2 cellular contexts compared by ENCODE assay signal in the genomic region with DNA sequence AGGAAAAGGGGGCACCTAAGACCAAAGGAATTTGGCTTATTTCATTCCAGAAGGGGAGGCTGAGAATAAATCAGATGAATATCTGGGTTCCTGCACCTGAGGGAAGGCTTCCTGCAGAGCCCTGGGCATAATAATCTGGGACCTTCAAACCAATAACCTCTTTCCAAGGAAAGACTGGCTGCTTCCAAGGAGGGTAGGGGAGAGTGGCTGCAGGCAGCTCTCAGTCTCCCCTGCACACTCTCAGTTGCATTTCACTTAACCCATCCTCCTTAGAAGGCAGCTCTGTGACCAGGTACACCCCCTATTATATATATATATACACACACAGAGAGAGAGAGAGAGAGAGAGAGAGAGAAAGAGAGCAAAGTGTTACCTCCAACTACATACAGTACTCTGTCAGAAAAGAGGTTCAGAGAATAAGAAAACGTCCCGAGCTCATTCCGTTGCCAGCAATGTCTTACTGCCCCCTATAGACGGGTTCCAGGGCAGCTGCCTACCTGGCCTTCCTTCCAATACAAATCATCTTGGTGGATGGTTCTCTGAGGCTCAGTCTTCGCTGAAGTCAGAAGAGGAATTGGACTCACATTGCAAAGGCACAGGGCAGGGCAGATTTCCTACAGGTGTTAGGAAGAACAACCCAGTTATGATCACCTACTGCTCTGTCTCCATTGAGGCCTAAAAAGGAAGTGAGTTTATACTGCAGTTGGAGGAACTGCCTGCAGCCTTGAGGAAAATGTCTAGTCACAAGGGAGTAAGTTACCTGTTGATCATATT.
TF ChIP-seq lines count a peak whose summit lies in the region.

No MANE protein-coding gene starts in this region.

TF ChIP-seq in K562, 482 proteins besides CTCF, POLR2A, EP300 and RAD21 (continued from another document and continues in another):
- TF ChIP-seq, protein P1, sequence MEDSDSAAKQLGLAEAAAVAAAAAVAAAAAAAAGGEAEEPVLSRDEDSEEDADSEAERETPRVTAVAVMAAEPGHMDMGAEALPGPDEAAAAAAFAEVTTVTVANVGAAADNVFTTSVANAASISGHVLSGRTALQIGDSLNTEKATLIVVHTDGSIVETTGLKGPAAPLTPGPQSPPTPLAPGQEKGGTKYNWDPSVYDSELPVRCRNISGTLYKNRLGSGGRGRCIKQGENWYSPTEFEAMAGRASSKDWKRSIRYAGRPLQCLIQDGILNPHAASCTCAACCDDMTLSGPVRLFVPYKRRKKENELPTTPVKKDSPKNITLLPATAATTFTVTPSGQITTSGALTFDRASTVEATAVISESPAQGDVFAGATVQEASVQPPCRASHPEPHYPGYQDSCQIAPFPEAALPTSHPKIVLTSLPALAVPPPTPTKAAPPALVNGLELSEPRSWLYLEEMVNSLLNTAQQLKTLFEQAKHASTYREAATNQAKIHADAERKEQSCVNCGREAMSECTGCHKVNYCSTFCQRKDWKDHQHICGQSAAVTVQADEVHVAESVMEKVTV (CRISPR knock-in tag; IDR thresholded peaks at IDR 0.05) = peak; percentile 33; the same call in 1 of the 2 replicates
- TF ChIP-seq, protein P2, sequence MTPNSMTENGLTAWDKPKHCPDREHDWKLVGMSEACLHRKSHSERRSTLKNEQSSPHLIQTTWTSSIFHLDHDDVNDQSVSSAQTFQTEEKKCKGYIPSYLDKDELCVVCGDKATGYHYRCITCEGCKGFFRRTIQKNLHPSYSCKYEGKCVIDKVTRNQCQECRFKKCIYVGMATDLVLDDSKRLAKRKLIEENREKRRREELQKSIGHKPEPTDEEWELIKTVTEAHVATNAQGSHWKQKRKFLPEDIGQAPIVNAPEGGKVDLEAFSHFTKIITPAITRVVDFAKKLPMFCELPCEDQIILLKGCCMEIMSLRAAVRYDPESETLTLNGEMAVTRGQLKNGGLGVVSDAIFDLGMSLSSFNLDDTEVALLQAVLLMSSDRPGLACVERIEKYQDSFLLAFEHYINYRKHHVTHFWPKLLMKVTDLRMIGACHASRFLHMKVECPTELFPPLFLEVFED (CRISPR knock-in tag; conservative IDR thresholded peaks at IDR 0.05) = no peak
- TF ChIP-seq CTBP1 (IDR thresholded peaks at IDR 0.05; ENCODE audit: borderline replicate concordance) = peak; percentile 49; the same call in 1 of the 2 replicates
- TF ChIP-seq, protein P3, sequence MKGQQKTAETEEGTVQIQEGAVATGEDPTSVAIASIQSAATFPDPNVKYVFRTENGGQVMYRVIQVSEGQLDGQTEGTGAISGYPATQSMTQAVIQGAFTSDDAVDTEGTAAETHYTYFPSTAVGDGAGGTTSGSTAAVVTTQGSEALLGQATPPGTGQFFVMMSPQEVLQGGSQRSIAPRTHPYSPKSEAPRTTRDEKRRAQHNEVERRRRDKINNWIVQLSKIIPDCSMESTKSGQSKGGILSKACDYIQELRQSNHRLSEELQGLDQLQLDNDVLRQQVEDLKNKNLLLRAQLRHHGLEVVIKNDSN (CRISPR knock-in tag; IDR thresholded peaks at IDR 0.05) = no peak
- no peak for TF ChIP-seq ZNF121 (CRISPR knock-in tag; conservative IDR thresholded peaks at IDR 0.05)
- peak; percentile 41; the same call in 1 of the 2 replicates for TF ChIP-seq KLF16 (IDR thresholded peaks at IDR 0.05)
- TF ChIP-seq ZNF436 (CRISPR knock-in tag; IDR thresholded peaks at IDR 0.05) = no peak
- TF ChIP-seq ETV1 (tag; conservative IDR thresholded peaks at IDR 0.05; ENCODE audit: low read depth) = no peak
- TF ChIP-seq NR1H2 (CRISPR knock-in tag; IDR thresholded peaks at IDR 0.05) = no peak
- no peak for TF ChIP-seq PHTF2 (CRISPR knock-in tag; IDR thresholded peaks at IDR 0.05)
- TF ChIP-seq HMG20A (CRISPR knock-in tag; conservative IDR thresholded peaks at IDR 0.05) = no peak
- TF ChIP-seq NFE2 (IDR thresholded peaks at IDR 0.05; ENCODE audit: low read depth) = peak; percentile 10; the same call in 1 of the 2 replicates
- TF ChIP-seq, protein P4, sequence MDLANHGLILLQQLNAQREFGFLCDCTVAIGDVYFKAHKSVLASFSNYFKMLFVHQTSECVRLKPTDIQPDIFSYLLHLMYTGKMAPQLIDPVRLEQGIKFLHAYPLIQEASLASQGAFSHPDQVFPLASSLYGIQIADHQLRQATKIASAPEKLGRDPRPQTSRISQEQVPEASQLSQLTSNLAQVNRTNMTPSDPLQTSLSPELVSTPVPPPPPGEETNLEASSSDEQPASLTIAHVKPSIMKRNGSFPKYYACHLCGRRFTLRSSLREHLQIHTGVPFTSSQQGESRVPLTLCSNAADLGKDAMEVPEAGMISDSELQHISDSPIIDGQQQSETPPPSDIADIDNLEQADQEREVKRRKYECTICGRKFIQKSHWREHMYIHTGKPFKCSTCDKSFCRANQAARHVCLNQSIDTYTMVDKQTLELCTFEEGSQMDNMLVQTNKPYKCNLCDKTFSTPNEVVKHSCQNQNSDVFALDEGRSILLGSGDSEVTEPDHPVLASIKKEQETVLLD (IDR thresholded peaks at IDR 0.05) = no peak
- TF ChIP-seq ZNF561 (CRISPR knock-in tag; conservative IDR thresholded peaks at IDR 0.05) = no peak
- no peak for TF ChIP-seq ZNF311 (CRISPR knock-in tag; IDR thresholded peaks at IDR 0.05)
- no peak for TF ChIP-seq EWSR1 (IDR thresholded peaks at IDR 0.05; ENCODE audit: borderline replicate concordance, low read depth, partially characterized antibody)
- TF ChIP-seq ELF4 (CRISPR knock-in tag; IDR thresholded peaks at IDR 0.05) = no peak
- no peak for TF ChIP-seq NCOA6 (IDR thresholded peaks at IDR 0.05)
- TF ChIP-seq, protein P5, sequence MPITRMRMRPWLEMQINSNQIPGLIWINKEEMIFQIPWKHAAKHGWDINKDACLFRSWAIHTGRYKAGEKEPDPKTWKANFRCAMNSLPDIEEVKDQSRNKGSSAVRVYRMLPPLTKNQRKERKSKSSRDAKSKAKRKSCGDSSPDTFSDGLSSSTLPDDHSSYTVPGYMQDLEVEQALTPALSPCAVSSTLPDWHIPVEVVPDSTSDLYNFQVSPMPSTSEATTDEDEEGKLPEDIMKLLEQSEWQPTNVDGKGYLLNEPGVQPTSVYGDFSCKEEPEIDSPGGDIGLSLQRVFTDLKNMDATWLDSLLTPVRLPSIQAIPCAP (CRISPR knock-in tag; IDR thresholded peaks at IDR 0.05; ENCODE audit: borderline replicate concordance) = no peak
- peak; percentile 17; the same call in 1 of the 2 replicates for TF ChIP-seq C11orf30 (IDR thresholded peaks at IDR 0.05; ENCODE audit: low read depth)
- TF ChIP-seq ZNF76 (CRISPR knock-in tag; IDR thresholded peaks at IDR 0.05; ENCODE audit: borderline replicate concordance) = no peak
- 0 out of 2 replicates have a peak, but pooled peaks have one; percentile 42 for TF ChIP-seq XRCC5 (IDR thresholded peaks at IDR 0.05; ENCODE audit: low read depth, low read length)
- TF ChIP-seq, protein P6, sequence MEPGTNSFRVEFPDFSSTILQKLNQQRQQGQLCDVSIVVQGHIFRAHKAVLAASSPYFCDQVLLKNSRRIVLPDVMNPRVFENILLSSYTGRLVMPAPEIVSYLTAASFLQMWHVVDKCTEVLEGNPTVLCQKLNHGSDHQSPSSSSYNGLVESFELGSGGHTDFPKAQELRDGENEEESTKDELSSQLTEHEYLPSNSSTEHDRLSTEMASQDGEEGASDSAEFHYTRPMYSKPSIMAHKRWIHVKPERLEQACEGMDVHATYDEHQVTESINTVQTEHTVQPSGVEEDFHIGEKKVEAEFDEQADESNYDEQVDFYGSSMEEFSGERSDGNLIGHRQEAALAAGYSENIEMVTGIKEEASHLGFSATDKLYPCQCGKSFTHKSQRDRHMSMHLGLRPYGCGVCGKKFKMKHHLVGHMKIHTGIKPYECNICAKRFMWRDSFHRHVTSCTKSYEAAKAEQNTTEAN (CRISPR knock-in tag; IDR thresholded peaks at IDR 0.05) = no peak
- no peak for TF ChIP-seq DDX20 (tag; IDR thresholded peaks at IDR 0.05; ENCODE audit: low read depth)
- TF ChIP-seq ETV6 (IDR thresholded peaks at IDR 0.05; ENCODE audit: borderline replicate concordance in 1 of 2, low read depth in 2 of 2, low read length in 1 of 2) = no peak
- TF ChIP-seq ETV6 (CRISPR knock-in tag; IDR thresholded peaks at IDR 0.05; ENCODE audit: borderline replicate concordance) = no peak

TF ChIP-seq in HepG2, 621 proteins besides CTCF, POLR2A, EP300 and RAD21 (continued from another document and continues in another):
- TF ChIP-seq FIP1L1 (IDR thresholded peaks at IDR 0.05; ENCODE audit: borderline replicate concordance, insufficient read depth, low read depth, low read length) (no peak), ZNF776 (CRISPR knock-in tag; IDR thresholded peaks at IDR 0.05) (no peak), NPAS2 (CRISPR knock-in tag; IDR thresholded peaks at IDR 0.05; ENCODE audit: borderline replicate concordance) (no peak), ZFP37 (CRISPR knock-in tag; IDR thresholded peaks at IDR 0.05; ENCODE audit: borderline replicate concordance) (no peak), ZNF563 (CRISPR knock-in tag; IDR thresholded peaks at IDR 0.05) (no peak), ZNF672 (CRISPR knock-in tag; IDR thresholded peaks at IDR 0.05) (no peak), ZNF3 (CRISPR knock-in tag; IDR thresholded peaks at IDR 0.05) (no peak), ZNF343 (CRISPR knock-in tag; IDR thresholded peaks at IDR 0.05) (no peak), ZNF296 (CRISPR knock-in tag; conservative IDR thresholded peaks at IDR 0.05) (no peak), RBAK (CRISPR knock-in tag; IDR thresholded peaks at IDR 0.05) (no peak), SALL2 (CRISPR knock-in tag; IDR thresholded peaks at IDR 0.05) (no peak), FOSL2 (CRISPR knock-in tag; IDR thresholded peaks at IDR 0.05) (no peak), AGO1 (IDR thresholded peaks at IDR 0.05; ENCODE audit: low read depth, low read length, poor library complexity, severe bottlenecking) (no peak), NFATC3 (CRISPR knock-in tag; IDR thresholded peaks at IDR 0.05) (no peak), ZNF510 (CRISPR knock-in tag; IDR thresholded peaks at IDR 0.05; ENCODE audit: low read depth) (no peak), RARA (CRISPR knock-in tag; IDR thresholded peaks at IDR 0.05) (no peak), JUN (CRISPR knock-in tag; IDR thresholded peaks at IDR 0.05) (no peak), SMC3 (IDR thresholded peaks at IDR 0.05; ENCODE audit: low read length) (peak; percentile 79), NRL (CRISPR knock-in tag; IDR thresholded peaks at IDR 0.05; ENCODE audit: borderline replicate concordance) (no peak), GFI1 (CRISPR knock-in tag; IDR thresholded peaks at IDR 0.05; ENCODE audit: borderline replicate concordance) (no peak), SUZ12 (IDR thresholded peaks at IDR 0.05; ENCODE audit: low read depth, low read length) (no peak), ZSCAN21 (CRISPR knock-in tag; IDR thresholded peaks at IDR 0.05; ENCODE audit: borderline replicate concordance) (no peak), NBN (conservative IDR thresholded peaks at IDR 0.05) (no peak), ZSCAN9 (CRISPR knock-in tag; IDR thresholded peaks at IDR 0.05; ENCODE audit: borderline replicate concordance) (no peak)
- TF ChIP-seq, protein P7, sequence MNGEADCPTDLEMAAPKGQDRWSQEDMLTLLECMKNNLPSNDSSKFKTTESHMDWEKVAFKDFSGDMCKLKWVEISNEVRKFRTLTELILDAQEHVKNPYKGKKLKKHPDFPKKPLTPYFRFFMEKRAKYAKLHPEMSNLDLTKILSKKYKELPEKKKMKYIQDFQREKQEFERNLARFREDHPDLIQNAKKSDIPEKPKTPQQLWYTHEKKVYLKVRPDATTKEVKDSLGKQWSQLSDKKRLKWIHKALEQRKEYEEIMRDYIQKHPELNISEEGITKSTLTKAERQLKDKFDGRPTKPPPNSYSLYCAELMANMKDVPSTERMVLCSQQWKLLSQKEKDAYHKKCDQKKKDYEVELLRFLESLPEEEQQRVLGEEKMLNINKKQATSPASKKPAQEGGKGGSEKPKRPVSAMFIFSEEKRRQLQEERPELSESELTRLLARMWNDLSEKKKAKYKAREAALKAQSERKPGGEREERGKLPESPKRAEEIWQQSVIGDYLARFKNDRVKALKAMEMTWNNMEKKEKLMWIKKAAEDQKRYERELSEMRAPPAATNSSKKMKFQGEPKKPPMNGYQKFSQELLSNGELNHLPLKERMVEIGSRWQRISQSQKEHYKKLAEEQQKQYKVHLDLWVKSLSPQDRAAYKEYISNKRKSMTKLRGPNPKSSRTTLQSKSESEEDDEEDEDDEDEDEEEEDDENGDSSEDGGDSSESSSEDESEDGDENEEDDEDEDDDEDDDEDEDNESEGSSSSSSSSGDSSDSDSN (CRISPR knock-in tag; IDR thresholded peaks at IDR 0.05) = no peak
- TF ChIP-seq, protein P8, sequence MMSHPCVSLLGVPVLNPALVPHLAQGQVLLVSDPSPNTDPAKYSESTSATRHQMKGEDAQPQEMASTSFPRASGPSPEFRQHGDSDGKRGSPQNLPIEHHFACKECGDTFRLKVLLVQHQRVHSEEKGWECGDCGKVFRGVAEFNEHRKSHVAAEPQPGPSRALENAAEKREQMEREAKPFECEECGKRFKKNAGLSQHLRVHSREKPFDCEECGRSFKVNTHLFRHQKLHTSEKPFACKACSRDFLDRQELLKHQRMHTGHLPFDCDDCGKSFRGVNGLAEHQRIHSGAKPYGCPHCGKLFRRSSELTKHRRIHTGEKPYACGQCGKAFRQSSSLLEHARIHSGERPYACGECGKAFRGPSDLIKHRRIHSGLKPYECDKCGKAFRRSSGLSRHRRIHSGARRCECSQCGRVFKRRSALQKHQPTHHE (CRISPR knock-in tag; IDR thresholded peaks at IDR 0.05; ENCODE audit: borderline replicate concordance) = no peak
- TF ChIP-seq, protein P9, sequence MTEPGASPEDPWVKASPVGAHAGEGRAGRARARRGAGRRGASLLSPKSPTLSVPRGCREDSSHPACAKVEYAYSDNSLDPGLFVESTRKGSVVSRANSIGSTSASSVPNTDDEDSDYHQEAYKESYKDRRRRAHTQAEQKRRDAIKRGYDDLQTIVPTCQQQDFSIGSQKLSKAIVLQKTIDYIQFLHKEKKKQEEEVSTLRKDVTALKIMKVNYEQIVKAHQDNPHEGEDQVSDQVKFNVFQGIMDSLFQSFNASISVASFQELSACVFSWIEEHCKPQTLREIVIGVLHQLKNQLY (CRISPR knock-in tag; IDR thresholded peaks at IDR 0.05) = no peak
- TF ChIP-seq, protein P10, sequence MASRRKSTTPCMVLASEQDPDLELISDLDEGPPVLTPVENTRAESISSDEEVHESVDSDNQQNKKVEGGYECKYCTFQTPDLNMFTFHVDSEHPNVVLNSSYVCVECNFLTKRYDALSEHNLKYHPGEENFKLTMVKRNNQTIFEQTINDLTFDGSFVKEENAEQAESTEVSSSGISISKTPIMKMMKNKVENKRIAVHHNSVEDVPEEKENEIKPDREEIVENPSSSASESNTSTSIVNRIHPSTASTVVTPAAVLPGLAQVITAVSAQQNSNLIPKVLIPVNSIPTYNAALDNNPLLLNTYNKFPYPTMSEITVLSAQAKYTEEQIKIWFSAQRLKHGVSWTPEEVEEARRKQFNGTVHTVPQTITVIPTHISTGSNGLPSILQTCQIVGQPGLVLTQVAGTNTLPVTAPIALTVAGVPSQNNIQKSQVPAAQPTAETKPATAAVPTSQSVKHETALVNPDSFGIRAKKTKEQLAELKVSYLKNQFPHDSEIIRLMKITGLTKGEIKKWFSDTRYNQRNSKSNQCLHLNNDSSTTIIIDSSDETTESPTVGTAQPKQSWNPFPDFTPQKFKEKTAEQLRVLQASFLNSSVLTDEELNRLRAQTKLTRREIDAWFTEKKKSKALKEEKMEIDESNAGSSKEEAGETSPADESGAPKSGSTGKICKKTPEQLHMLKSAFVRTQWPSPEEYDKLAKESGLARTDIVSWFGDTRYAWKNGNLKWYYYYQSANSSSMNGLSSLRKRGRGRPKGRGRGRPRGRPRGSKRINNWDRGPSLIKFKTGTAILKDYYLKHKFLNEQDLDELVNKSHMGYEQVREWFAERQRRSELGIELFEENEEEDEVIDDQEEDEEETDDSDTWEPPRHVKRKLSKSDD (CRISPR knock-in tag; IDR thresholded peaks at IDR 0.05; ENCODE audit: low read depth) = no peak
- TF ChIP-seq, protein P11, sequence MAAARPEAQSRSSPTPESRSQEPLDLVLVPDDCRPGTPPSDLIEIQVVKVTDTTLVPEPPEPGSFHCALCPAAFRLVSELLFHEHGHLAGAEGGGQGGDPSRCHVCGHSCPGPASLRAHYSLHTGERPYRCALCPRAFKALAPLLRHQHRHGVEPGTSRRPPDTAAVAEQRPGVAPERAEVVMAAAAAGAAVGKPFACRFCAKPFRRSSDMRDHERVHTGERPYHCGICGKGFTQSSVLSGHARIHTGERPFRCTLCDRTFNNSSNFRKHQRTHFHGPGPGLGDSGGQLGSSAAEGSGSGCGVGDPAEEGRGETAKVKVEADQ (CRISPR knock-in tag; IDR thresholded peaks at IDR 0.05; ENCODE audit: borderline replicate concordance) = no peak
